8 cellular contexts compared by ENCODE assay signal in genomic region chr6:29976588-29977424, GRCh38. TPM values are rescaled to one million over a fixed set of nuclear protein-coding genes. Genes with fewer than 3 reads are reported as not detected.
DNase-seq lines count a peak whose midpoint lies in the region; ATAC-seq, FAIRE-seq and TF ChIP-seq lines count a peak whose summit lies in the region.

No MANE protein-coding gene starts in this region.

- CTCF ChIA-PET in Calu3 (lab: Charles Lee) = no interaction called here

- no peak for TF ChIP-seq CTCF in Calu3 (IDR thresholded peaks at IDR 0.05; ENCODE audit: unreplicated experiment)
- 0 out of 2 replicates have a peak, but pooled peaks have one; percentile 13 for TF ChIP-seq CTCF in WI38 (IDR thresholded peaks at IDR 0.05; ENCODE audit: low read depth, low read length)
- peak; percentile 44 for TF ChIP-seq CTCF in bronchial epithelial cell (IDR thresholded peaks at IDR 0.05; ENCODE audit: insufficient read depth, low read length, severe bottlenecking)
- peak; percentile 4 to 37 (median 27) for TF ChIP-seq CTCF in gastrocnemius medialis (IDR thresholded peaks at IDR 0.05 in 4 of 5, conservative IDR thresholded peaks at IDR 0.05 in 1 of 5)

- FAIRE-seq in H54 (lab: Jason Lieb, UNC) (no peak), bronchial epithelial cell (lab: Jason Lieb, UNC) (no peak)

- H3K36me3 ChIP-seq in bronchial epithelial cell (ENCODE audit: control insufficient read depth, insufficient read depth, low read length) (no peaks in the 10 kb centered on the region), iPS-20b (ENCODE audit: insufficient read depth, low read depth, low read length) (no peaks in the 10 kb centered on the region), gastrocnemius medialis (no peaks in the 10 kb centered on the region)

- in situ Hi-C loops in gastrocnemius medialis (cut with MboI; ENCODE audit: low sequenced_read_pairs in 4 of 4) = loop anchor here in 1 of 4 donors (25.0 kb wide), 1 partner anchor 240 kb away; no protein-coding TSS in a partner anchor

- H3K4me3 Mint-ChIP-seq in Calu3 (ENCODE audit: low read depth, unreplicated experiment) = peak overlapping the region; percentile 85

- H3K9ac ChIP-seq in iPS-20b (ENCODE audit: low read depth, low read length) = no peak overlapping the region

- DNase-seq in Calu3 = peak; percentile 77
- peak; percentile 70 for DNase-seq in H54 (ENCODE audit: insufficient read length, low spot score)
- DNase-seq in NCI-H1694 (lab: John Stamatoyannopoulos, UW) = peak; percentile 15
- DNase-seq in bronchial epithelial cell (ENCODE audit: low read depth) = peak; percentile 58
- peak; percentile 61 to 77 for DNase-seq in gastrocnemius medialis
- no peak for DNase-seq in NCI-H1048 (lab: John Stamatoyannopoulos, UW)

- peak; percentile 32; the same call in 1 of the 2 replicates for TF ChIP-seq POLR2A in H54 (IDR thresholded peaks at IDR 0.05; ENCODE audit: low read depth, low read length)
- TF ChIP-seq POLR2A in gastrocnemius medialis (IDR thresholded peaks at IDR 0.05) = peak; percentile 35 to 71

- H3K4me1 ChIP-seq in iPS-20b (ENCODE audit: insufficient read depth, low read length) (peaks cover 5% of the 10 kb centered on the region), gastrocnemius medialis (peaks cover 7 to 19% of the 10 kb centered on the region in 2 donors)

- peaks cover 21% of the 10 kb centered on the region for H3K4me1 Mint-ChIP-seq in Calu3 (ENCODE audit: low read depth, unreplicated experiment)

- H3K9me3 ChIP-seq in iPS-20b (ENCODE audit: insufficient read depth, low read depth, low read length) (no peaks in the 10 kb centered on the region), gastrocnemius medialis (no peaks in the 10 kb centered on the region)

- H3K27ac Mint-ChIP-seq in Calu3 (ENCODE audit: unreplicated experiment) = peak overlapping the region; percentile 17

- H3K9me3 Mint-ChIP-seq in Calu3 (ENCODE audit: low read depth, unreplicated experiment) = no peaks in the 10 kb centered on the region

- H3K27me3 ChIP-seq in bronchial epithelial cell (ENCODE audit: control insufficient read depth, insufficient read depth, low read length) (peaks cover 14% of the 10 kb centered on the region), iPS-20b (ENCODE audit: insufficient read depth, low read length) (peaks cover 68% of the 10 kb centered on the region), gastrocnemius medialis (no peaks in the 10 kb centered on the region)

- peaks cover 29% of the 10 kb centered on the region for H3K27me3 Mint-ChIP-seq in Calu3 (ENCODE audit: unreplicated experiment)

- H3K36me3 Mint-ChIP-seq in Calu3 (ENCODE audit: insufficient read depth, unreplicated experiment) = peaks cover 15% of the 10 kb centered on the region

- peak; percentile 89 to 91 for ATAC-seq in gastrocnemius medialis

- H3K4me3 ChIP-seq in WI38 (ENCODE audit: low read depth, low read length) = peak overlapping the region; percentile 68
- peak overlapping the region; percentile 52 for H3K4me3 ChIP-seq in bronchial epithelial cell (ENCODE audit: low read depth, low read length)
- H3K4me3 ChIP-seq in iPS-20b (ENCODE audit: low read length) = peak overlapping the region; percentile 64
- peak overlapping the region; percentile 58 to 80 (median 71) for H3K4me3 ChIP-seq in gastrocnemius medialis

- no peak overlapping the region for H3K27ac ChIP-seq in iPS-20b (ENCODE audit: low read length)
- H3K27ac ChIP-seq in gastrocnemius medialis = peak overlapping the region; percentile 88 to 97 (median 92)

- no TSS peak for BruUV-seq in Calu3 (replicated peaks; lab: Mats Ljungman, UMichigan)

- intact Hi-C loops in Calu3 (cut with micrococcal nuclease; ENCODE audit: unreplicated experiment) (no loop called here), gastrocnemius medialis (cut with DNase I; ENCODE audit: low total_unique reads) (loop anchor here (2.0 kb wide), 3 partner anchors 34 to 128 kb away; partner anchors contain the start of gene HLA-A)

RNA-seq across cellular contexts. Expression of gene HLA-A, which starts 34.5 kb away (rescaled TPM):
- total RNA-seq in Calu3 (2022) (451 and 963 TPM in 2 replicates), bronchial epithelial cell (268 and 707 TPM in 2 replicates), gastrocnemius medialis (100 to 1,000 TPM; 149 to 161 (median 154) TPM)
